ENCODE assay signal across 1 cellular context in genomic region chr11:1968454-1968995, GRCh38.
TF ChIP-seq lines count a peak whose summit lies in the region.

No MANE protein-coding gene starts in this region.

TF ChIP-seq in HepG2, 621 proteins besides CTCF, POLR2A, EP300 and RAD21:
- TF ChIP-seq ZNF7 (CRISPR knock-in tag; IDR thresholded peaks at IDR 0.05) (no peak), SOX6 (IDR thresholded peaks at IDR 0.05) (no peak), SOX6 (CRISPR knock-in tag; IDR thresholded peaks at IDR 0.05) (no peak), SMARCE1 (IDR thresholded peaks at IDR 0.05; ENCODE audit: borderline replicate concordance) (no peak)
TF ChIP-seq in HepG2: peak in this region for 0.
